Comparison of ENCODE assay signal across 1 cellular context in the genomic region with DNA sequence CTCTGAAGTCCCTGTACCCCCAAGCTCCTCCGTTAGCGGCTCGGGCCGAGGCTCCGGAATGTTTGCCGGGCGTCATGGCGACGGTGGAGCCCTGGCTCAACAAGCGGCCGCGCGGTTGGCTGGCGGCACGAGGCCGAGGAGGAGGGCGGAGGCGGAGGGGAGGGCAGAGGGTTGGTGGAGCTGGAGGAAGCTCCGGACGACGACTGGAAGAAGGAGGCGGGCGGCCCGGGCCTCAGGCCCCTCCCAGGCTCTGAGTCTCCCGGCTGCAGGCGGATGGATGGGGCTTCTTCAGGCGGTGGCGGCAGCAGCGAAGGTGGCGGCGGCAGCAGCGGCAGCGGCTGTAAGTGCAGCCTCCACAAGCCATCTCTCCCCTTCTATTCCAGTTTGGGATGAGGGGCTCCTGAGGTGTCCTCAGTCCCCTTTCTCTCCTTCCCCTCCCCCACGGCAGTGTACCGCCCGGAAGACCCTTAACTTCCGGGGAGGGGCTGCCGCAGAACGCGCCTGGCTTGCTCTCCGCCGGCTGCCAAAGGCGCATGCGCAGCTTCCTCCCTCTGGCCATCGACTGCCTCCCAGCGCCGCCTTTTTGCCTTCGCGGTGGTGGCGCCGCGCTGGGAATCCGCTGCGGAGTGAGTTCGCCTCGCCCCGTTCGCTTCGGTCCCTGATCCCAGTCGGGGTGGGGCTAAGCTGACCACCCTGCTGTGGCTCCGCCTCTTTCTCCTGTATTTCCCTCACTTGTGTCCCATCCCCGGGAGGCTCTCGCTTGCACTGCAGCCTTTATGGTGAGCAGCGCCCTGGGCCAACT.
TF ChIP-seq lines count a peak whose summit lies in the region.

A gene with protein sequence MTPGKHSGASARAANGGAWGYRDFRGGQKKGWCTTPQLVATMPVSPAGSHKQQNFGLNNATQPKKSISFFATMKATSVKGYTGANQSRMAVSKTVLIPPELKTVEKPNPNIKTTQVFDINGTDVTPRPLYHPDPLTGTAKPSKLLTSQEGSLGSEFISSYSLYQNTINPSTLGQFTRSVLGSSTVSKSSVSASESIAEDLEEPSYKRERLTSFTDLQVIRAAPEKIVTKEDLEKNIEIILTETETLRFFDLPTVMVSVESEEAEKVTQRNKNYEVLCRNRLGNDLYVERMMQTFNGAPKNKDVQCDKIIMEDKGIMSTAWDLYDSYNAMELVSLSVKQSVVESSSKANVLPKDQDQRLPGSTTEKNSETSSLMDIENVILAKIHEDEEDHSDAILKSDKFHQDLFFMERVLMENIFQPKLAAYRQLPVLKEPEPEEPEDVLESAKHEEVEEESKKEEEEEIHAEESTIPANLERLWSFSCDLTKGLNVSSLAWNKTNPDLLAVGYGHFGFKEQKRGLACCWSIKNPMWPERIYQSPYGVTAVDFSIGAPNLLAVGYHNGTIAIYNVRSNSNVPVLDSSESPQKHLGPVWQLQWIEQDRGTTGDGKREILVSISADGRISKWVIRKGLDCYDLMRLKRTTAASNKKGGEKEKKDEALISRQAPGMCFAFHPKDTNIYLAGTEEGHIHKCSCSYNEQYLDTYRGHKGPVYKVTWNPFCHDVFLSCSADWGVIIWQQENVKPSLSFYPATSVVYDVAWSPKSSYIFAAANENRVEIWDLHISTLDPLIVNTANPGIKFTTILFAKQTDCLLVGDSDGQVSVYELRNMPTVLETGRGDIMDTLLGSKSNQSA (minus strand): TSS at position 101 of the 802 bp plus-strand sequence. CDS start 25 bp downstream, at position 76.
A gene (plus strand): TSS at position 235 of the 802 bp plus-strand sequence. CDS start 39 bp downstream, at position 274.

TF ChIP-seq in SK-N-SH, 30 proteins besides CTCF, POLR2A, EP300 and RAD21 (continued from another document):
- TF ChIP-seq, protein P1, sequence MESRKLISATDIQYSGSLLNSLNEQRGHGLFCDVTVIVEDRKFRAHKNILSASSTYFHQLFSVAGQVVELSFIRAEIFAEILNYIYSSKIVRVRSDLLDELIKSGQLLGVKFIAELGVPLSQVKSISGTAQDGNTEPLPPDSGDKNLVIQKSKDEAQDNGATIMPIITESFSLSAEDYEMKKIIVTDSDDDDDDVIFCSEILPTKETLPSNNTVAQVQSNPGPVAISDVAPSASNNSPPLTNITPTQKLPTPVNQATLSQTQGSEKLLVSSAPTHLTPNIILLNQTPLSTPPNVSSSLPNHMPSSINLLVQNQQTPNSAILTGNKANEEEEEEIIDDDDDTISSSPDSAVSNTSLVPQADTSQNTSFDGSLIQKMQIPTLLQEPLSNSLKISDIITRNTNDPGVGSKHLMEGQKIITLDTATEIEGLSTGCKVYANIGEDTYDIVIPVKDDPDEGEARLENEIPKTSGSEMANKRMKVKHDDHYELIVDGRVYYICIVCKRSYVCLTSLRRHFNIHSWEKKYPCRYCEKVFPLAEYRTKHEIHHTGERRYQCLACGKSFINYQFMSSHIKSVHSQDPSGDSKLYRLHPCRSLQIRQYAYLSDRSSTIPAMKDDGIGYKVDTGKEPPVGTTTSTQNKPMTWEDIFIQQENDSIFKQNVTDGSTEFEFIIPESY (IDR thresholded peaks at IDR 0.05; ENCODE audit: borderline replicate concordance, low read depth) = peak; percentile 36; the same call in 1 of the 2 replicates
- TF ChIP-seq, protein P2, sequence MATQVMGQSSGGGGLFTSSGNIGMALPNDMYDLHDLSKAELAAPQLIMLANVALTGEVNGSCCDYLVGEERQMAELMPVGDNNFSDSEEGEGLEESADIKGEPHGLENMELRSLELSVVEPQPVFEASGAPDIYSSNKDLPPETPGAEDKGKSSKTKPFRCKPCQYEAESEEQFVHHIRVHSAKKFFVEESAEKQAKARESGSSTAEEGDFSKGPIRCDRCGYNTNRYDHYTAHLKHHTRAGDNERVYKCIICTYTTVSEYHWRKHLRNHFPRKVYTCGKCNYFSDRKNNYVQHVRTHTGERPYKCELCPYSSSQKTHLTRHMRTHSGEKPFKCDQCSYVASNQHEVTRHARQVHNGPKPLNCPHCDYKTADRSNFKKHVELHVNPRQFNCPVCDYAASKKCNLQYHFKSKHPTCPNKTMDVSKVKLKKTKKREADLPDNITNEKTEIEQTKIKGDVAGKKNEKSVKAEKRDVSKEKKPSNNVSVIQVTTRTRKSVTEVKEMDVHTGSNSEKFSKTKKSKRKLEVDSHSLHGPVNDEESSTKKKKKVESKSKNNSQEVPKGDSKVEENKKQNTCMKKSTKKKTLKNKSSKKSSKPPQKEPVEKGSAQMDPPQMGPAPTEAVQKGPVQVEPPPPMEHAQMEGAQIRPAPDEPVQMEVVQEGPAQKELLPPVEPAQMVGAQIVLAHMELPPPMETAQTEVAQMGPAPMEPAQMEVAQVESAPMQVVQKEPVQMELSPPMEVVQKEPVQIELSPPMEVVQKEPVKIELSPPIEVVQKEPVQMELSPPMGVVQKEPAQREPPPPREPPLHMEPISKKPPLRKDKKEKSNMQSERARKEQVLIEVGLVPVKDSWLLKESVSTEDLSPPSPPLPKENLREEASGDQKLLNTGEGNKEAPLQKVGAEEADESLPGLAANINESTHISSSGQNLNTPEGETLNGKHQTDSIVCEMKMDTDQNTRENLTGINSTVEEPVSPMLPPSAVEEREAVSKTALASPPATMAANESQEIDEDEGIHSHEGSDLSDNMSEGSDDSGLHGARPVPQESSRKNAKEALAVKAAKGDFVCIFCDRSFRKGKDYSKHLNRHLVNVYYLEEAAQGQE (IDR thresholded peaks at IDR 0.05; ENCODE audit: low read depth, low read length) = 0 out of 2 replicates have a peak, but pooled peaks have one; percentile 26
- TF ChIP-seq NRF1 (IDR thresholded peaks at IDR 0.05; ENCODE audit: low read depth, low read length) (peak; percentile 84), MXI1 (IDR thresholded peaks at IDR 0.05; ENCODE audit: low read depth, low read length) (peak; percentile 66; the same call in 1 of the 2 replicates), FOSL2 (IDR thresholded peaks at IDR 0.05; ENCODE audit: borderline replicate concordance, low read depth) (no peak), GABPA (IDR thresholded peaks at IDR 0.05; ENCODE audit: low read depth) (peak; percentile 85), ELF1 (IDR thresholded peaks at IDR 0.05) (peak; percentile 84), TAF1 (IDR thresholded peaks at IDR 0.05; ENCODE audit: borderline replicate concordance, low read depth, low read length) (peak; percentile 84; the same call in 1 of the 2 replicates), SIN3A (IDR thresholded peaks at IDR 0.05; ENCODE audit: borderline replicate concordance, low read depth, low read length) (peak; percentile 70; the same call in 1 of the 2 replicates), CHD2 (IDR thresholded peaks at IDR 0.05; ENCODE audit: low read length, partially characterized antibody) (peak; percentile 52), RFX5 (IDR thresholded peaks at IDR 0.05; ENCODE audit: low read length) (no peak), YY1 (IDR thresholded peaks at IDR 0.05; ENCODE audit: low read depth) (peak; percentile 70)
- TF ChIP-seq, protein P3, sequence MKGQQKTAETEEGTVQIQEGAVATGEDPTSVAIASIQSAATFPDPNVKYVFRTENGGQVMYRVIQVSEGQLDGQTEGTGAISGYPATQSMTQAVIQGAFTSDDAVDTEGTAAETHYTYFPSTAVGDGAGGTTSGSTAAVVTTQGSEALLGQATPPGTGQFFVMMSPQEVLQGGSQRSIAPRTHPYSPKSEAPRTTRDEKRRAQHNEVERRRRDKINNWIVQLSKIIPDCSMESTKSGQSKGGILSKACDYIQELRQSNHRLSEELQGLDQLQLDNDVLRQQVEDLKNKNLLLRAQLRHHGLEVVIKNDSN (IDR thresholded peaks at IDR 0.05; ENCODE audit: borderline replicate concordance, low read depth) = 0 out of 2 replicates have a peak, but pooled peaks have one; percentile 17
- TF ChIP-seq, protein P4, sequence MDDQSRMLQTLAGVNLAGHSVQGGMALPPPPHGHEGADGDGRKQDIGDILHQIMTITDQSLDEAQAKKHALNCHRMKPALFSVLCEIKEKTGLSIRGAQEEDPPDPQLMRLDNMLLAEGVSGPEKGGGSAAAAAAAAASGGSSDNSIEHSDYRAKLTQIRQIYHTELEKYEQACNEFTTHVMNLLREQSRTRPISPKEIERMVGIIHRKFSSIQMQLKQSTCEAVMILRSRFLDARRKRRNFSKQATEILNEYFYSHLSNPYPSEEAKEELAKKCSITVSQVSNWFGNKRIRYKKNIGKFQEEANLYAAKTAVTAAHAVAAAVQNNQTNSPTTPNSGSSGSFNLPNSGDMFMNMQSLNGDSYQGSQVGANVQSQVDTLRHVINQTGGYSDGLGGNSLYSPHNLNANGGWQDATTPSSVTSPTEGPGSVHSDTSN (IDR thresholded peaks at IDR 0.05) = no peak
- TF ChIP-seq, protein P5, sequence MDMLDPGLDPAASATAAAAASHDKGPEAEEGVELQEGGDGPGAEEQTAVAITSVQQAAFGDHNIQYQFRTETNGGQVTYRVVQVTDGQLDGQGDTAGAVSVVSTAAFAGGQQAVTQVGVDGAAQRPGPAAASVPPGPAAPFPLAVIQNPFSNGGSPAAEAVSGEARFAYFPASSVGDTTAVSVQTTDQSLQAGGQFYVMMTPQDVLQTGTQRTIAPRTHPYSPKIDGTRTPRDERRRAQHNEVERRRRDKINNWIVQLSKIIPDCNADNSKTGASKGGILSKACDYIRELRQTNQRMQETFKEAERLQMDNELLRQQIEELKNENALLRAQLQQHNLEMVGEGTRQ (IDR thresholded peaks at IDR 0.05; ENCODE audit: borderline replicate concordance, low read depth, low read length) = no peak
- TF ChIP-seq, protein P6, sequence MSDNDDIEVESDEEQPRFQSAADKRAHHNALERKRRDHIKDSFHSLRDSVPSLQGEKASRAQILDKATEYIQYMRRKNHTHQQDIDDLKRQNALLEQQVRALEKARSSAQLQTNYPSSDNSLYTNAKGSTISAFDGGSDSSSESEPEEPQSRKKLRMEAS (IDR thresholded peaks at IDR 0.05; ENCODE audit: low read depth) = peak; percentile 66
